In the genomic region with DNA sequence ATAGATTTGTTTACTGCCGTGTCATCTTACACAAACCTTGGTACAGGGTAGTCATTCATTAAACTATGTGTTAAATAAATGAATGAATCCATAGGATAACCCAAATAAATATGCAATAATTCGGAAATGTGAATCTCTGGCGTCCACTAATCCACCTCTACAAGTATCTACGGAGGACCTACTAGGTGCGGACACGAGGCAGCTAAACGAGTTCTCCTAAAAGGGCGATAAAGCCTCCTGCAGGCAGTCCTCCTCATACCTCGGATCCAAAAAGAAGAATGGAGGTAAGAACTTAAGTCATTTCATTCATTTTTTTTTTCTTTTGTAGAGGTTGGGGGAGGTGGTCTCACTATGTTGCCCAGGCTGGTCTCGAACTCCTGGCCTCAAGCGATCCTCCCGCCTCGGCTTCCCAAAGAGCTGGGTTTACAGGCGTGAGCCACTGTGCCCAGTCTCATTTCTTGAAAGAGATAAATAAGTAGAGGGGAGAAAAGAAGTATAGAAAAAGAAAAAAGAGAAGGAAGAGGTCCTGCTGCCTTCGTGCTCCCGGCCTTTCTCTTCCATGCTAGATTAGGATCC, we compare ENCODE assay signal across 1 cellular context.
TF ChIP-seq lines count a peak whose summit lies in the region.

No MANE protein-coding gene starts in this region.

TF ChIP-seq in H1, 55 proteins besides CTCF, POLR2A, EP300 and RAD21:
- TF ChIP-seq PHF8 (conservative IDR thresholded peaks at IDR 0.05; ENCODE audit: low read depth, low read length) (0 out of 2 replicates have a peak, but pooled peaks have one; percentile 4), BCL11A (IDR thresholded peaks at IDR 0.05; ENCODE audit: low read depth in 2 of 2, low read length in 2 of 2) (no peak)
TF ChIP-seq in H1: peak in this region for 1.
